Comparison of ENCODE assay signal across 8 cellular contexts in genomic region chr4:4575284-4576211, GRCh38. TPM values are rescaled to one million over a fixed set of nuclear protein-coding genes. Genes with fewer than 3 reads are reported as not detected.
DNase-seq lines count a peak whose midpoint lies in the region; ATAC-seq and TF ChIP-seq lines count a peak whose summit lies in the region.

No MANE protein-coding gene starts in this region.

- peaks cover 4% of the 10 kb centered on the region for H3K27me3 Mint-ChIP-seq in activated naive CD8-positive, alpha-beta T cell treated with anti-CD3 and anti-CD28 coated beads, Interleukin-2, amount 50 U/mL, for 24 hours

- no peaks in the 10 kb centered on the region for H3K36me3 ChIP-seq in uterus

- intact Hi-C loops in left ventricle myocardium superior (cut with micrococcal nuclease) (no loop called here), uterus (cut with DNase I; ENCODE audit: low total_unique reads) (no loop called here)

- peaks cover 14% of the 10 kb centered on the region for H3K36me3 Mint-ChIP-seq in activated naive CD8-positive, alpha-beta T cell treated with anti-CD3 and anti-CD28 coated beads, Interleukin-2, amount 50 U/mL, for 24 hours (ENCODE audit: low read depth)

- H3K27me3 ChIP-seq in uterus = no peaks in the 10 kb centered on the region

- peak; percentile 34 for DNase-seq in NCI-H345 (lab: John Stamatoyannopoulos, UW)
- DNase-seq in NCI-H345 treated with DMSO at 0.1 percent for 48 hours (lab: John Stamatoyannopoulos, UW; ENCODE audit: unreplicated experiment) = no peak
- peak; percentile 29 for DNase-seq in SK-MEL-5 (ENCODE audit: low read depth, low spot score)
- DNase-seq in activated naive CD8-positive, alpha-beta T cell treated with anti-CD3 and anti-CD28 coated beads, Interleukin-2, amount 50 U/mL, for 24 hours = peak; percentile 67
- peak; percentile 80 for DNase-seq in left ventricle myocardium superior
- peak; percentile 42 for DNase-seq in putamen (ENCODE audit: low spot score)
- peak; percentile 40 to 55 for DNase-seq in uterus

- H3K4me1 Mint-ChIP-seq in activated naive CD8-positive, alpha-beta T cell treated with anti-CD3 and anti-CD28 coated beads, Interleukin-2, amount 50 U/mL, for 24 hours = peaks cover 15% of the 10 kb centered on the region

- ATAC-seq in HG03066 (IDR thresholded peaks at IDR 0.05; ENCODE audit: low read depth, unreplicated experiment) (peak; percentile 83), left ventricle myocardium superior (peak; percentile 96)
- peak; percentile 88 for ATAC-seq in activated naive CD8-positive, alpha-beta T cell treated with anti-CD3 and anti-CD28 coated beads, Interleukin-2, amount 50 U/mL, for 24 hours

- TF ChIP-seq POLR2A in uterus (IDR thresholded peaks at IDR 0.05) = peak in 1 of 2 donors; percentile 31

- H3K4me1 ChIP-seq in uterus = no peaks in the 10 kb centered on the region

- H3K27ac ChIP-seq in uterus = peak overlapping the region; percentile 78 to 85

- H3K4me3 ChIP-seq in uterus = peak overlapping the region; percentile 60 to 69

- no peaks in the 10 kb centered on the region for H3K9me3 Mint-ChIP-seq in activated naive CD8-positive, alpha-beta T cell treated with anti-CD3 and anti-CD28 coated beads, Interleukin-2, amount 50 U/mL, for 24 hours

- H3K4me3 Mint-ChIP-seq in activated naive CD8-positive, alpha-beta T cell treated with anti-CD3 and anti-CD28 coated beads, Interleukin-2, amount 50 U/mL, for 24 hours = peak overlapping the region; percentile 60

- H3K9me3 ChIP-seq in uterus = no peaks in the 10 kb centered on the region

- TF ChIP-seq CTCF in uterus (IDR thresholded peaks at IDR 0.05) = peak in 3 of 4 experiments; percentile 52 to 72 (median 68)

- in situ Hi-C loops in SK-MEL-5 (cut with HindIII; ENCODE audit: low pct_unique_long_range_greater_than_20kb, low sequenced_read_pairs) = no loop called here

- H3K27ac Mint-ChIP-seq in activated naive CD8-positive, alpha-beta T cell treated with anti-CD3 and anti-CD28 coated beads, Interleukin-2, amount 50 U/mL, for 24 hours = no peak overlapping the region

RNA-seq across cellular contexts. Expression of gene STX18, which starts 33.7 kb away (rescaled TPM):
- total RNA-seq in SK-MEL-5 (2014; rRNA removed; shearing (Covaris generic)) = 29.2 and 30.0 TPM in 2 replicates
- 19.9 and 24.0 TPM in 2 replicates for polyA plus RNA-seq in SK-MEL-5 (2015; cell fraction: cytosol; rRNA removed)
- 25.9 and 27.3 TPM in 2 replicates for polyA plus RNA-seq in SK-MEL-5 (2015; cell fraction: nucleus; rRNA removed)
- total RNA-seq in left ventricle myocardium superior (18.2 TPM), uterus (10 to 100 TPM in 3 of 4 donors, 1 to 10 TPM in 1; 6.4 to 62.5 (median 28.9) TPM)
